In genomic region chr5:171483453-171484177, GRCh38 we compare ENCODE assay signal across 1 cellular context.
TF ChIP-seq lines count a peak whose summit lies in the region.

No MANE protein-coding gene starts in this region.

TF ChIP-seq in H1, 55 proteins besides CTCF, POLR2A, EP300 and RAD21:
- TF ChIP-seq CHD7 (IDR thresholded peaks at IDR 0.05; ENCODE audit: insufficient replicate concordance, low read length) (no peak), YY1 (IDR thresholded peaks at IDR 0.05; ENCODE audit: low read depth, low read length) (no peak), E2F6 (IDR thresholded peaks at IDR 0.05) (no peak), BACH1 (IDR thresholded peaks at IDR 0.05; ENCODE audit: low read length) (no peak), KDM1A (IDR thresholded peaks at IDR 0.05; ENCODE audit: borderline replicate concordance, low read length) (no peak)
